ENCODE assay signal across 7 cellular contexts in the genomic region with DNA sequence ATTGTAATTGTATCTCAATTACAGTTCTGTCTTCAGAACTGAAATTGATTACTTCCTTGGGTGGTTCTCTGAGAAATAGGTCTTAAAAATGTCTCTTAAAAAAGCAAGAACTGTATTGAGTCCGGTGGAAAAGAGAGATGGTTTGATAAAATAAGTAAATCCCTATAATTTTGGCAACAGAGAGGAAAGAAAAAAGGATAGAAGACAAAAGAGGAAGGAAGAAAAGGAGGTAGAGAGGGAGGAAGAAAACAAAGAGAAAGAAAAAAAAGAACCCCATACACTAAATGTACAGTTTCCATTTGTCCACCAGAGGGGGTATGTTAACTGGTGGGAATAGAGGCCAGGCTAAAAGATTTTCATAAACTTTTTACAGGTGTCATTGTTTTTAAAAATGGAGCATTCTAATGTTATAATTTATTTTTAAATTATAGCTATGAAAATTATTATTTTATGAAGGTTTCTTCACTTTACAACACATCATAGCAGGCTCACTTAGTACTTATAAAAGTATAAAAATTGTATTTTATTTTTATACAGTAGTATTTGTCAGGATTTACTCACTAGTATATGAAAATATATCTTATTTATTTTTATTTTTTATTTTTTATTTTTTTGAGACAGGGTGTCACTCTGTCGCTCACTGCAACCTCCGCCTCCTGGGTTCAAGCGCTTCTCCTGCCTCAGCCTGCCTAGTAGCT. TPM values are rescaled to one million over a fixed set of nuclear protein-coding genes. Genes with fewer than 3 reads are reported as not detected.
DNase-seq lines count a peak whose midpoint lies in the region; ATAC-seq and TF ChIP-seq lines count a peak whose summit lies in the region.

No MANE protein-coding gene starts in this region.

- peak overlapping the region; percentile 76 for H2AFZ ChIP-seq in Loucy (ENCODE audit: low read length)

- DNase-seq in EH (ENCODE audit: low read depth) (peak; percentile 59), RPMI7951 (ENCODE audit: low read depth) (peak; percentile 50), dermis blood vessel endothelial cell (peak; percentile 63)

- H3K9ac ChIP-seq in Loucy (ENCODE audit: low read depth, low read length, poor library complexity, severe bottlenecking) = peak overlapping the region; percentile 74

- no peaks in the 10 kb centered on the region for H3K36me3 ChIP-seq in Loucy (ENCODE audit: insufficient read depth, low read length)
- no peaks in the 10 kb centered on the region for H3K36me3 ChIP-seq in neutrophil

- no peak overlapping the region for H3K27ac ChIP-seq in neutrophil

- H3K79me2 ChIP-seq in Loucy (ENCODE audit: insufficient read depth, low read length) = peaks cover 26% of the 10 kb centered on the region

- ATAC-seq in GM21360 (IDR thresholded peaks at IDR 0.05; ENCODE audit: unreplicated experiment) (no peak), GM18520 (IDR thresholded peaks at IDR 0.05; ENCODE audit: unreplicated experiment) (no peak)

- H4K20me1 ChIP-seq in Loucy (ENCODE audit: insufficient read depth, low read length, poor library complexity, severe bottlenecking) = peaks cover 21% of the 10 kb centered on the region

- no peaks in the 10 kb centered on the region for H3F3A ChIP-seq in Loucy (ENCODE audit: low read depth)

- H3K4me1 ChIP-seq in Loucy (ENCODE audit: insufficient read depth, low read length, poor library complexity, severe bottlenecking) = peaks cover 27% of the 10 kb centered on the region
- H3K4me1 ChIP-seq in neutrophil (ENCODE audit: control insufficient read depth in 1 of 2, insufficient read depth in 1 of 2, low read depth in 1 of 2, low read length in 1 of 2) = peaks cover 14 to 24% of the 10 kb centered on the region in 2 experiments

- H3K9me2 ChIP-seq in Loucy (replicated peaks; ENCODE audit: low read depth, low read length) = no peaks in the 10 kb centered on the region

- no peaks in the 10 kb centered on the region for H3K27me3 ChIP-seq in Loucy (ENCODE audit: insufficient read depth, low read length, poor library complexity, severe bottlenecking)
- no peaks in the 10 kb centered on the region for H3K27me3 ChIP-seq in neutrophil

- H3K9me3 ChIP-seq in Loucy (ENCODE audit: insufficient read depth, low read depth, low read length) = no peaks in the 10 kb centered on the region
- no peaks in the 10 kb centered on the region for H3K9me3 ChIP-seq in neutrophil

- H3K4me2 ChIP-seq in Loucy (ENCODE audit: low read depth, low read length, poor library complexity, severe bottlenecking) = peak overlapping the region; percentile 79

- peak overlapping the region; percentile 88 for H3K4me3 ChIP-seq in Loucy (ENCODE audit: low read length, poor library complexity, severe bottlenecking)
- no peak overlapping the region for H3K4me3 ChIP-seq in neutrophil (ENCODE audit: low read depth in 1 of 2, low read length in 1 of 2)

- TF ChIP-seq CTCF in Loucy (conservative IDR thresholded peaks at IDR 0.05; ENCODE audit: low read length) = peak; percentile 75
- peak; percentile 54 for TF ChIP-seq CTCF in neutrophil (IDR thresholded peaks at IDR 0.05)

RNA-seq across cellular contexts. Expression of a gene that starts 2.1 kb away (rescaled TPM):
- 266 and 294 TPM in 2 replicates for total RNA-seq in RPMI7951 (2014; rRNA removed; shearing (Covaris generic))
- 14.5 and 34.9 TPM in 2 replicates for total RNA-seq in dermis blood vessel endothelial cell

RNA-seq across cellular contexts. Expression of a gene that starts 4.7 kb away (rescaled TPM):
- 11.2 and 18.2 TPM in 2 replicates for total RNA-seq in RPMI7951 (2014; rRNA removed; shearing (Covaris generic))
- 12.1 and 15.8 TPM in 2 replicates for total RNA-seq in dermis blood vessel endothelial cell
